In genomic region chr6:104019075-104019474, GRCh38 we compare ENCODE assay signal across 19 cellular contexts.
"Had no signal": no experiment of that assay in that cellular context is flagged by ENCODE, and none has a peak within 500 bp of the region (broad histone marks: within the 10 kb centered on the region; RNA-seq: fewer than 3 reads in every experiment).

No MANE protein-coding gene starts in this region.

- DNase-seq: activated CD4-positive, alpha-beta T cell treated with anti-CD3 and anti-CD28 coated beads, Interleukin-2, amount 10 ng/mL, durations not matched to agents 24 days and 14 days; activated CD4-positive, CD25-positive, alpha-beta regulatory T cell; activated CD8-positive, alpha-beta T cell treated with anti-CD3 and anti-CD28 coated beads, Interleukin-2, amount 10 ng/mL, durations not matched to agents 7 days and 5 days; activated naive CD4-positive, alpha-beta T cell treated with anti-CD3 and anti-CD28 coated beads, Interleukin-2, amount 10 ng/mL, durations not matched to agents 7 days and 5 days; activated naive CD8-positive, alpha-beta T cell treated with anti-CD3 and anti-CD28 coated beads, Interleukin-2, amount 50 U/mL, for 24 hours; activated T-cell treated with anti-CD3 and anti-CD28 coated beads, Interleukin-2, amount 50 U/mL, for 24 hours; anterior cingulate cortex; brain microvascular endothelial cell; central memory CD4-positive, alpha-beta T cell; erythroblast; foreskin melanocyte; left ventricle myocardium superior; right cardiac atrium; small intestine; stimulated activated CD4-positive, alpha-beta T cell treated with anti-CD3 and anti-CD28 coated beads, Interleukin-4, amount 100 ng/mL, for 24 hours; T-helper 9 cell had no signal

- H3K4me3 ChIP-seq: coronary artery, prostate gland, thoracic aorta had no signal

- H3K4me1 ChIP-seq: prostate gland had no signal

- ATAC-seq: activated CD8-positive, alpha-beta T cell treated with anti-CD3 and anti-CD28 coated beads, Interleukin-2, amount 10 ng/mL, durations not matched to agents 7 days and 5 days; activated naive CD8-positive, alpha-beta T cell treated with anti-CD3 and anti-CD28 coated beads, Interleukin-2, amount 50 U/mL, for 24 hours; left ventricle myocardium superior; right cardiac atrium had no signal

- H3K9me3 ChIP-seq: prostate gland, thoracic aorta had no signal

- H3K27me3 ChIP-seq: brain microvascular endothelial cell had no signal

- H3K27ac ChIP-seq: brain microvascular endothelial cell, coronary artery, prostate gland, thoracic aorta had no signal

- H3K36me3 ChIP-seq: brain microvascular endothelial cell, prostate gland, thoracic aorta had no signal
